ENCODE assay signal across 1 cellular context in genomic region chr2:170030040-170030439, GRCh38.
TF ChIP-seq lines count a peak whose summit lies in the region.

No MANE protein-coding gene starts in this region.

TF ChIP-seq in WTC11, 78 proteins besides CTCF, POLR2A, EP300 and RAD21 (continued from another document):
- TF ChIP-seq AFF4 (CRISPR knock-in tag; IDR thresholded peaks at IDR 0.05; ENCODE audit: borderline replicate concordance) (no peak), CREM (CRISPR knock-in tag; IDR thresholded peaks at IDR 0.05) (no peak), KAT7 (CRISPR knock-in tag; IDR thresholded peaks at IDR 0.05; ENCODE audit: borderline replicate concordance) (no peak), HMGA2 (CRISPR knock-in tag; IDR thresholded peaks at IDR 0.05) (no peak), JAZF1 (CRISPR knock-in tag; IDR thresholded peaks at IDR 0.05) (no peak), NFE2L1 (CRISPR knock-in tag; IDR thresholded peaks at IDR 0.05) (no peak), ZNF138 (CRISPR knock-in tag; conservative IDR thresholded peaks at IDR 0.05) (no peak), TEAD4 (CRISPR knock-in tag; IDR thresholded peaks at IDR 0.05) (no peak)
